In genomic region chr19:39679056-39679790, GRCh38 we compare ENCODE assay signal across 10 cellular contexts. TPM values are rescaled to one million over a fixed set of nuclear protein-coding genes. Genes with fewer than 3 reads are reported as not detected.
DNase-seq lines count a peak whose midpoint lies in the region; ATAC-seq and TF ChIP-seq lines count a peak whose summit lies in the region.
"Had no signal": no experiment of that assay in that cellular context is flagged by ENCODE, and none has a peak within 500 bp of the region (broad histone marks: within the 10 kb centered on the region; RNA-seq: fewer than 3 reads in every experiment).

No MANE protein-coding gene starts in this region.

- H4K91ac ChIP-seq in neuronal stem cell (ENCODE audit: low read depth, low read length, poor library complexity): no peak overlapping the region

- H3K27ac ChIP-seq in neuronal stem cell (replicated peaks; ENCODE audit: low read length): no peak overlapping the region
- no peak overlapping the region for H3K27ac ChIP-seq in GM23338 (ENCODE audit: low read depth)
- H3K27ac ChIP-seq: thoracic aorta had no signal

- TF ChIP-seq CTCF in GM13976 (IDR thresholded peaks at IDR 0.05; ENCODE audit: borderline replicate concordance, control extremely low read depth, extremely low read depth, insufficient read depth, missing control alignments): no peak
- TF ChIP-seq CTCF in progenitor cell of endocrine pancreas (IDR thresholded peaks at IDR 0.05; ENCODE audit: unreplicated experiment): no peak
- TF ChIP-seq CTCF in GM23338 (conservative IDR thresholded peaks at IDR 0.05; ENCODE audit: low read depth in 2 of 2): no peak

- H4K20me1 ChIP-seq in GM23338 (replicated peaks; ENCODE audit: insufficient read depth): no peaks in the 10 kb centered on the region

- no peak overlapping the region for H2BK15ac ChIP-seq in neuronal stem cell (ENCODE audit: low read length)

- no peak overlapping the region for H3K23ac ChIP-seq in neuronal stem cell (ENCODE audit: low read depth, low read length, poor library complexity)

- peak overlapping the region; percentile 63 for H3K9ac ChIP-seq in neuronal stem cell (ENCODE audit: low read depth, low read length, poor library complexity)

- in situ Hi-C loops in GM13976 (cut with MboI; ENCODE audit: low sequenced_read_pairs, unreplicated experiment): loop anchor here (10.0 kb wide), 1 partner anchor 166 kb away; the partner anchor contains the start of gene FBL

- no peak overlapping the region for H2BK12ac ChIP-seq in neuronal stem cell (ENCODE audit: low read length)

- no peak overlapping the region for H3K4ac ChIP-seq in neuronal stem cell (ENCODE audit: low read length)

- H4K8ac ChIP-seq in neuronal stem cell (ENCODE audit: low read depth, low read length): peak overlapping the region; percentile 78

- H3K14ac ChIP-seq in neuronal stem cell (ENCODE audit: low read length): no peak overlapping the region

- no peak overlapping the region for H2AK5ac ChIP-seq in neuronal stem cell (ENCODE audit: low read depth, low read length)

- H3K4me3 Mint-ChIP-seq in progenitor cell of endocrine pancreas (ENCODE audit: low read depth) (no peak overlapping the region), GM23338 (no peak overlapping the region)

- H3K36me3 Mint-ChIP-seq in progenitor cell of endocrine pancreas (ENCODE audit: insufficient read depth): no peaks in the 10 kb centered on the region
- no peaks in the 10 kb centered on the region for H3K36me3 Mint-ChIP-seq in GM23338 (ENCODE audit: low read depth)

- H2AFZ ChIP-seq in neuronal stem cell (ENCODE audit: low read length) (no peak overlapping the region), GM23338 (no peak overlapping the region)

- no CpG with 5 or more reads among the region's 10 CpGs for WGBS in neuronal stem cell (ENCODE audit: extremely low coverage in 2 of 2, insufficient read length in 2 of 2, insufficient replicate concordance in 1 of 2), 2 donors

- H3K9me3 ChIP-seq in neuronal stem cell (replicated peaks in 1 of 2; ENCODE audit: control insufficient read depth in 2 of 2, insufficient read depth in 1 of 2, low read depth in 1 of 2, low read length in 2 of 2): no peaks in the 10 kb centered on the region
- H3K9me3 ChIP-seq: thoracic aorta had no signal

- H3K4me1 ChIP-seq in neuronal stem cell (ENCODE audit: control insufficient read depth in 2 of 2, insufficient read depth in 1 of 2, low read depth in 1 of 2, low read length in 2 of 2): no peaks in the 10 kb centered on the region
- no peaks in the 10 kb centered on the region for H3K4me1 ChIP-seq in GM23338 (ENCODE audit: insufficient read depth)

- no peak overlapping the region for H3K18ac ChIP-seq in neuronal stem cell (ENCODE audit: low read length)

- H3K79me2 ChIP-seq in GM23338 (replicated peaks; ENCODE audit: insufficient read depth): no peaks in the 10 kb centered on the region

- H3K27me3 ChIP-seq in neuronal stem cell (ENCODE audit: control insufficient read depth in 3 of 3, insufficient read depth in 3 of 3, low read depth in 1 of 3, low read length in 3 of 3) (peaks cover 0 to 19% (median 0%) of the 10 kb centered on the region in 3 experiments), GM23338 (ENCODE audit: insufficient read depth) (no peaks in the 10 kb centered on the region)

- H3K4me2 ChIP-seq in neuronal stem cell (ENCODE audit: insufficient read depth, low read length, poor library complexity, severe bottlenecking) (no peak overlapping the region), GM23338 (no peak overlapping the region)

- no peaks in the 10 kb centered on the region for H3K9me2 ChIP-seq in GM23338 (ENCODE audit: insufficient read depth)

- ATAC-seq in GM21737 (IDR thresholded peaks at IDR 0.05; ENCODE audit: unreplicated experiment) (peak; percentile 50), GM23338 (no peak)
- ATAC-seq in activated CD4-positive, CD25-positive, alpha-beta regulatory T cell treated with anti-CD3 and anti-CD28 coated beads, Interleukin-2, amount 50 U/mL, for 24 hours: peak; percentile 90 to 91

- H3K27ac Mint-ChIP-seq in progenitor cell of endocrine pancreas (no peak overlapping the region), GM23338 (no peak overlapping the region)

- H3K27me3 Mint-ChIP-seq in progenitor cell of endocrine pancreas: peaks cover 27% of the 10 kb centered on the region
- peaks cover 14% of the 10 kb centered on the region for H3K27me3 Mint-ChIP-seq in GM23338 (ENCODE audit: insufficient read depth, low read depth, poor library complexity)

- H3K4me3 ChIP-seq in neuronal stem cell (ENCODE audit: low read length in 2 of 2) (peak overlapping the region in 1 of 2 donors; percentile 17), GM23338 (no peak overlapping the region)
- H3K4me3 ChIP-seq: thoracic aorta had no signal

- H3K79me1 ChIP-seq in neuronal stem cell (ENCODE audit: low read depth, low read length): no peaks in the 10 kb centered on the region

- H3F3A ChIP-seq in GM23338 (replicated peaks; ENCODE audit: low read depth): no peaks in the 10 kb centered on the region

- H3K9me3 Mint-ChIP-seq in progenitor cell of endocrine pancreas (ENCODE audit: low read depth) (no peaks in the 10 kb centered on the region), GM23338 (no peaks in the 10 kb centered on the region)

- peaks cover 8% of the 10 kb centered on the region for H3K4me1 Mint-ChIP-seq in progenitor cell of endocrine pancreas (ENCODE audit: low read depth)
- no peaks in the 10 kb centered on the region; the same call in 2 of the 3 replicates for H3K4me1 Mint-ChIP-seq in GM23338

- H2BK5ac ChIP-seq in neuronal stem cell (ENCODE audit: low read length): no peak overlapping the region

- no peak overlapping the region for H2BK120ac ChIP-seq in neuronal stem cell (ENCODE audit: low read depth, low read length)

- DNase-seq in GM13976 (ENCODE audit: low spot score): peak; percentile 58
- no peak for DNase-seq in neuronal stem cell (ENCODE audit: low spot score)
- DNase-seq in NCI-H2081 treated with DMSO at 0.1 percent for 48 hours (lab: John Stamatoyannopoulos, UW): no peak
- no peak for DNase-seq in progenitor cell of endocrine pancreas (ENCODE audit: low spot score, unreplicated experiment)
- no peak for DNase-seq in AG08396 (ENCODE audit: low spot score)
- no peak for DNase-seq in GM23338 (ENCODE audit: low spot score)
- DNase-seq: T1000 had no signal

- H3K36me3 ChIP-seq in neuronal stem cell (replicated peaks in 1 of 2; ENCODE audit: control insufficient read depth in 2 of 2, insufficient read depth in 2 of 2, low read length in 2 of 2): no peaks in the 10 kb centered on the region
- H3K36me3 ChIP-seq in GM23338 (ENCODE audit: insufficient read depth): no peaks in the 10 kb centered on the region
- H3K36me3 ChIP-seq: thoracic aorta had no signal

TF ChIP-seq in GM23338, 12 proteins besides CTCF, POLR2A, EP300 and RAD21 (continues in another document):
- no peak for TF ChIP-seq ZNF331 (CRISPR knock-in tag; IDR thresholded peaks at IDR 0.05; ENCODE audit: low read depth)

RNA-seq across cellular contexts. Expression of gene LGALS16, which starts 23.5 kb away (rescaled TPM):
- not detected for polyA plus RNA-seq in neuronal stem cell (2013, experiment 1 of 2)
- not detected for polyA plus RNA-seq in neuronal stem cell (2013, experiment 2 of 2)
- not detected in 2 replicates for total RNA-seq in progenitor cell of endocrine pancreas
- total RNA-seq in GM23338 (2014; rRNA removed; shearing (Covaris generic)): not detected in 2 replicates
- polyA plus RNA-seq in GM23338 (2016; fragmentation: Nextera tagmentation; extraction: Ambion mirVana): not detected in 2 replicates
- total RNA-seq: thoracic aorta had no signal

RNA-seq across cellular contexts. Expression of gene LGALS14, which starts 25.1 kb away (rescaled TPM):
- polyA plus RNA-seq in neuronal stem cell (2013, experiment 1 of 2): not detected
- polyA plus RNA-seq in neuronal stem cell (2013, experiment 2 of 2): not detected
- not detected in 2 replicates for total RNA-seq in progenitor cell of endocrine pancreas
- total RNA-seq in GM23338 (2014; rRNA removed; shearing (Covaris generic)): not detected in 2 replicates
- not detected in 2 replicates for polyA plus RNA-seq in GM23338 (2016; fragmentation: Nextera tagmentation; extraction: Ambion mirVana)
- total RNA-seq: thoracic aorta had no signal

RNA-seq across cellular contexts. Expression of gene CLC, which starts 58.6 kb away (rescaled TPM):
- not detected for polyA plus RNA-seq in neuronal stem cell (2013, experiment 1 of 2)
- polyA plus RNA-seq in neuronal stem cell (2013, experiment 2 of 2): not detected
- not detected in 2 replicates for total RNA-seq in progenitor cell of endocrine pancreas
- not detected in 2 replicates for total RNA-seq in GM23338 (2014; rRNA removed; shearing (Covaris generic))
- polyA plus RNA-seq in GM23338 (2016; fragmentation: Nextera tagmentation; extraction: Ambion mirVana): 0.63 TPM in 1 of 2 replicates, not detected in the other
- total RNA-seq: thoracic aorta had no signal
